9 cellular contexts compared by ENCODE assay signal in the genomic region with DNA sequence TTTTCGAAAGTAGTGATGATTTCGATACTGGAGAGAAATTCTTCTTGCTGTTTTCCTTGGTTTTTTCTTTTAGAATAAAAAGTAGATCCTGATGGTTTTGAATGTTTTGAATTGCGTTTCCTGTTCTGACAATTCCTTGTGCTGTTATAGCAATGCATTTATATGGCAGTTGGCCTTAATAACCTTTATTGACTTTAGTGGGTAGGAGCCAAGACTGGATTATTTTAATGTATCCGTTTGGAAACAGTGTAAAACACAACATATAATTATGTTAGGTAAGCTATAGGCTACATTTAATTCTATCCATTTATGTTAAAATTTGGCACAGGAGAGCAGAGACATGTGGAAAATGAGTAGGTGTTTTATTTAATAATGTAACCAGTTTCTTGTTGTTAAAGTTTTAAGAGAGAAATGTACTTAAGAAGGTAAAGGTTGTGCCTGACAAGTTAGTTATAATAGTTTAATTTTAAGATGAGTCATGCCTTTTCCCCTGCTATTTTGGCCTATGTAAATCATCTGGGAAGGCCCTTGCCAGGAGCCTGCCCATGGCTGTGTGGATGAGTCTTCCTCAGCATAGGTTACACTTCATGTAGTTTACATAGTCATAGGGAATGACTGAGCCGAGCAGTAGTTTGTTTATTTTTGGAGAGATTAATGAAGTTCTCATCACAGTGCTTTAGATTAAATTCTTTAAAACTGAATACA.
A peak's percentile ranks its signal among the peaks of the same experiment; 100 is the strongest.
DNase-seq lines count a peak whose midpoint lies in the region; ATAC-seq and TF ChIP-seq lines count a peak whose summit lies in the region.
"Had no signal": no experiment of that assay in that cellular context is flagged by ENCODE, and none has a peak within 500 bp of the region (broad histone marks: within the 10 kb centered on the region; RNA-seq: fewer than 3 reads in every experiment).

No MANE protein-coding gene starts in this region.

- H3K79me2 ChIP-seq in mammary epithelial cell (ENCODE audit: insufficient read depth, low read length), result no peaks in the 10 kb centered on the region

- H3K9me3 Mint-ChIP-seq in stimulated activated effector memory CD8-positive, alpha-beta T cell treated with anti-CD3 and anti-CD28 coated beads, Interleukin-12 subunit alpha, Interleukin-12 subunit beta, amount 100 ng/mL, for 72 hours, result no peaks in the 10 kb centered on the region

- H3K36me3 Mint-ChIP-seq in stimulated activated effector memory CD8-positive, alpha-beta T cell treated with anti-CD3 and anti-CD28 coated beads, Interleukin-12 subunit alpha, Interleukin-12 subunit beta, amount 100 ng/mL, for 72 hours, result peaks cover 21% of the 10 kb centered on the region

- no peak overlapping the region for H3K4me3 Mint-ChIP-seq in stimulated activated effector memory CD8-positive, alpha-beta T cell treated with anti-CD3 and anti-CD28 coated beads, Interleukin-12 subunit alpha, Interleukin-12 subunit beta, amount 100 ng/mL, for 72 hours

- intact Hi-C loops in mammary epithelial cell (cut with micrococcal nuclease) (loop anchor here (2.0 to 5.0 kb wide), 3 partner anchors 188 to 1041 kb away; no protein-coding TSS in a partner anchor), mucosa of descending colon (cut with DNase I, micrococcal nuclease) (no loop called here)

- peak; percentile 64 for DNase-seq in Caki2 (ENCODE audit: low read depth)
- peak; percentile 74 for DNase-seq in NCI-H1092 treated with DMSO at 0.1 percent for 48 hours (lab: John Stamatoyannopoulos, UW)
- DNase-seq in mammary epithelial cell, result peak; percentile 78
- DNase-seq in mucosa of descending colon, result peak in 2 of 3 donors; percentile 29 to 39
- DNase-seq in stimulated activated effector memory CD8-positive, alpha-beta T cell treated with anti-CD3 and anti-CD28 coated beads, Interleukin-12 subunit alpha, Interleukin-12 subunit beta, amount 100 ng/mL, for 72 hours (ENCODE audit: low spot score in 2 of 2), result no peak
- DNase-seq in activated CD8-positive, alpha-beta memory T cell treated with anti-CD3 and anti-CD28 coated beads, Interleukin-2, amount 50 U/mL, for 48 hours, result no peak

- TF ChIP-seq CTCF in mammary epithelial cell (conservative IDR thresholded peaks at IDR 0.05 in 1 of 2, IDR thresholded peaks at IDR 0.05 in 1 of 2; ENCODE audit: extremely low read depth in 1 of 2, insufficient read depth in 1 of 2, low read depth in 1 of 2, low read length in 2 of 2) (no peak), mucosa of descending colon (IDR thresholded peaks at IDR 0.05) (no peak)

- no peaks in the 10 kb centered on the region for H4K20me1 ChIP-seq in mammary epithelial cell (ENCODE audit: insufficient read depth, low read length)

- H3K9me3 ChIP-seq in mammary epithelial cell (replicated peaks; ENCODE audit: insufficient read depth, low read length), result no peaks in the 10 kb centered on the region
- no peaks in the 10 kb centered on the region for H3K9me3 ChIP-seq in mucosa of descending colon

- BruUV-seq in mammary epithelial cell (replicated peaks; lab: Mats Ljungman, UMichigan), result no TSS peak

- H3K27me3 ChIP-seq in mammary epithelial cell (ENCODE audit: insufficient read depth, low read length), result no peaks in the 10 kb centered on the region

- in situ Hi-C loops in Caki2 (cut with HindIII; ENCODE audit: low pct_unique_long_range_greater_than_20kb, low sequenced_read_pairs) (no loop called here), mammary epithelial cell (cut with MboI; ENCODE audit: low sequenced_read_pairs in 2 of 2) (loop anchor here in 1 of 2 donors (25.0 kb wide), 1 partner anchor 1043 kb away; a partner anchor contains a TSS)

- H3K9ac ChIP-seq in mammary epithelial cell (ENCODE audit: insufficient read depth, low read length), result no peak overlapping the region

- H3K36me3 ChIP-seq in mammary epithelial cell (ENCODE audit: insufficient read depth, low read length) (no peaks in the 10 kb centered on the region), mucosa of descending colon (ENCODE audit: low read depth) (no peaks in the 10 kb centered on the region)

- peaks cover 6% of the 10 kb centered on the region for H3K4me1 Mint-ChIP-seq in stimulated activated effector memory CD8-positive, alpha-beta T cell treated with anti-CD3 and anti-CD28 coated beads, Interleukin-12 subunit alpha, Interleukin-12 subunit beta, amount 100 ng/mL, for 72 hours

- H3K4me2 ChIP-seq in mammary epithelial cell (ENCODE audit: insufficient read depth, low read depth, low read length), result no peak overlapping the region

- peak overlapping the region; percentile 7 for H3K27ac ChIP-seq in mammary epithelial cell (ENCODE audit: insufficient read depth, low read depth, low read length)

- no peak overlapping the region for H3K27ac Mint-ChIP-seq in stimulated activated effector memory CD8-positive, alpha-beta T cell treated with anti-CD3 and anti-CD28 coated beads, Interleukin-12 subunit alpha, Interleukin-12 subunit beta, amount 100 ng/mL, for 72 hours

- H2AFZ ChIP-seq in mammary epithelial cell (ENCODE audit: low read depth, low read length), result no peak overlapping the region

- peaks cover 20% of the 10 kb centered on the region for H3K4me1 ChIP-seq in mammary epithelial cell (ENCODE audit: insufficient read depth, low read length)
- peaks cover 11% of the 10 kb centered on the region for H3K4me1 ChIP-seq in mucosa of descending colon (ENCODE audit: low read depth)

- dilution Hi-C loops in mammary epithelial cell (cut with HindIII; ENCODE audit: low sequenced_read_pairs), result no loop called here

- ATAC-seq in mucosa of descending colon, result peak; percentile 91
- ATAC-seq in GM18511 (IDR thresholded peaks at IDR 0.05; ENCODE audit: unreplicated experiment), result no peak
- no peak for ATAC-seq in GM18520 (IDR thresholded peaks at IDR 0.05; ENCODE audit: unreplicated experiment)
- ATAC-seq in stimulated activated effector memory CD8-positive, alpha-beta T cell treated with anti-CD3 and anti-CD28 coated beads, Interleukin-12 subunit alpha, Interleukin-12 subunit beta, amount 100 ng/mL, for 72 hours, result no peak
- ATAC-seq: Panc1 had no signal

- WGBS in mammary epithelial cell (ENCODE audit: low coverage, missing lambda C conversion rate), result 58% methylated on average over 5 of the region's 5 CpGs

- CTCF ChIA-PET in mammary epithelial cell (lab: Charles Lee; ENCODE audit: low non-redundant PET), result interaction anchor here (0.7 kb wide), 1 partner anchor 77 kb away, joined by 6 read pairs; no protein-coding TSS in a partner anchor

- H3K4me3 ChIP-seq in mammary epithelial cell (replicated peaks in 1 of 3; ENCODE audit: insufficient read depth in 1 of 3, low read depth in 2 of 3, low read length in 3 of 3) (no peak overlapping the region), mucosa of descending colon (no peak overlapping the region)

Comparison
In these comparisons a context has a peak if more than half of its experiments do, and no peak if none do; other contexts are left out.
1. DNase-seq: peak in Caki2 (single experiment), NCI-H1092 treated with DMSO at 0.1 percent for 48 hours (single experiment), mammary epithelial cell (single experiment) and mucosa of descending colon (2 of 3); none in stimulated activated effector memory CD8-positive, alpha-beta T cell treated with anti-CD3 and anti-CD28 coated beads, Interleukin-12 subunit alpha, Interleukin-12 subunit beta, amount 100 ng/mL, for 72 hours (0 of 2) and activated CD8-positive, alpha-beta memory T cell treated with anti-CD3 and anti-CD28 coated beads, Interleukin-2, amount 50 U/mL, for 48 hours (single experiment).